Comparison of ENCODE assay signal across 26 cellular contexts in genomic region chr2:241776336-241777166, GRCh38. TPM values are rescaled to one million over a fixed set of nuclear protein-coding genes. Genes with fewer than 3 reads are reported as not detected.
DNase-seq lines count a peak whose midpoint lies in the region; ATAC-seq, FAIRE-seq and TF ChIP-seq lines count a peak whose summit lies in the region.
"Had no signal": no experiment of that assay in that cellular context is flagged by ENCODE, and none has a peak within 500 bp of the region (broad histone marks: within the 10 kb centered on the region; RNA-seq: fewer than 3 reads in every experiment).

Gene GAL3ST2, plus strand, starts transcription at chr2:241776822. Its CDS starts 134 bp downstream, at chr2:241776956.

- peaks cover 3% of the 10 kb centered on the region for H3K27me3 Mint-ChIP-seq in activated CD4-positive, alpha-beta memory T cell treated with anti-CD3 and anti-CD28 coated beads, Interleukin-2, amount 10 ng/mL, durations not matched to agents 7 days and 5 days
- H3K27me3 Mint-ChIP-seq in activated CD4-positive, alpha-beta memory T cell treated with anti-CD3 and anti-CD28 coated beads for 36 hours, result no peaks in the 10 kb centered on the region
- H3K27me3 Mint-ChIP-seq: effector memory CD8-positive, alpha-beta T cell; IgD-negative memory B cell had no signal

- CTCF ChIA-PET in activated CD4-positive, alpha-beta memory T cell treated with anti-CD3 and anti-CD28 coated beads, Interleukin-2, amount 10 ng/mL, durations not matched to agents 7 days and 5 days (lab: Charles Lee), result interaction anchor here (0.8 kb wide), 1 partner anchor 102 kb away, joined by 3 read pairs; no protein-coding TSS in a partner anchor
- CTCF ChIA-PET in activated CD4-positive, alpha-beta memory T cell treated with anti-CD3 and anti-CD28 coated beads for 36 hours (lab: Charles Lee), result no interaction called here

- ATAC-seq in GM18867 (IDR thresholded peaks at IDR 0.05; ENCODE audit: unreplicated experiment), result no peak
- ATAC-seq: effector memory CD8-positive, alpha-beta T cell; stimulated activated naive B cell treated with anti-CD40 and anti-IgM and Interleukin-4, amounts not matched to agents 10 μg/mL and 1 μg/mL and 100 μg/mL, for 72 hours had no signal

- no peak for FAIRE-seq in frontal cortex (lab: Jason Lieb, UNC)
- FAIRE-seq: A204.1, GM18507, kidney had no signal

- no peak for TF ChIP-seq CTCF in GM20000 (IDR thresholded peaks at IDR 0.05; ENCODE audit: extremely low read depth, missing control alignments)
- TF ChIP-seq CTCF in foreskin fibroblast (IDR thresholded peaks at IDR 0.05; ENCODE audit: low read depth, low read length), result no peak

- peaks cover 2% of the 10 kb centered on the region for H3K27me3 ChIP-seq in rectal smooth muscle tissue (ENCODE audit: control insufficient read depth, insufficient read depth, low read length)
- H3K27me3 ChIP-seq: hepatocyte had no signal

- peaks cover 9% of the 10 kb centered on the region for H3K4me1 Mint-ChIP-seq in activated CD4-positive, alpha-beta memory T cell treated with anti-CD3 and anti-CD28 coated beads, Interleukin-2, amount 10 ng/mL, durations not matched to agents 7 days and 5 days
- H3K4me1 Mint-ChIP-seq in activated CD4-positive, alpha-beta memory T cell treated with anti-CD3 and anti-CD28 coated beads for 36 hours (ENCODE audit: low read depth), result peaks cover 6% of the 10 kb centered on the region

- H3K4me3 Mint-ChIP-seq in activated CD4-positive, alpha-beta memory T cell treated with anti-CD3 and anti-CD28 coated beads, Interleukin-2, amount 10 ng/mL, durations not matched to agents 7 days and 5 days, result no peak within 1 kb of the TSS
- no peak within 1 kb of the TSS for H3K4me3 Mint-ChIP-seq in activated CD4-positive, alpha-beta memory T cell treated with anti-CD3 and anti-CD28 coated beads for 36 hours
- H3K4me3 Mint-ChIP-seq: CD14-positive monocyte; effector memory CD8-positive, alpha-beta T cell; IgD-negative memory B cell; mesothelial cell of epicardium; neural crest cell; stimulated activated naive B cell treated with anti-CD40 and anti-IgM and Interleukin-4, amounts not matched to agents 10 μg/mL and 1 μg/mL and 100 μg/mL, for 72 hours had no signal

- POLR2A ChIA-PET in activated CD4-positive, alpha-beta memory T cell treated with anti-CD3 and anti-CD28 coated beads, Interleukin-2, amount 10 ng/mL, durations not matched to agents 7 days and 5 days (lab: Charles Lee), result interaction anchor here (1.2 kb wide), 1 partner anchor 13 kb away, joined by 3 read pairs; no protein-coding TSS in a partner anchor
- POLR2A ChIA-PET in activated CD4-positive, alpha-beta memory T cell treated with anti-CD3 and anti-CD28 coated beads for 36 hours (lab: Charles Lee), result no interaction called here

- no peaks in the 10 kb centered on the region for H3K36me3 ChIP-seq in rectal smooth muscle tissue (ENCODE audit: control insufficient read depth, insufficient read depth, low read length)
- H3K36me3 ChIP-seq: SJCRH30, tibial artery had no signal

- no peaks in the 10 kb centered on the region for H3K4me1 ChIP-seq in rectal smooth muscle tissue (ENCODE audit: control insufficient read depth, insufficient read depth, low read length)

- H3K27ac Mint-ChIP-seq in activated CD4-positive, alpha-beta memory T cell treated with anti-CD3 and anti-CD28 coated beads, Interleukin-2, amount 10 ng/mL, durations not matched to agents 7 days and 5 days, result no peak within 1 kb of the TSS
- no peak within 1 kb of the TSS for H3K27ac Mint-ChIP-seq in activated CD4-positive, alpha-beta memory T cell treated with anti-CD3 and anti-CD28 coated beads for 36 hours
- H3K27ac Mint-ChIP-seq: IgD-negative memory B cell had no signal

- intact Hi-C loops in activated CD4-positive, alpha-beta memory T cell treated with anti-CD3 and anti-CD28 coated beads for 36 hours (cut with micrococcal nuclease), result no loop called here

- H3K27ac ChIP-seq in rectal smooth muscle tissue (ENCODE audit: low read depth, low read length), result no peak within 1 kb of the TSS
- H3K27ac ChIP-seq: hepatocyte, SJCRH30, tibial artery had no signal

- H3K4me3 ChIP-seq in rectal smooth muscle tissue (ENCODE audit: low read length) (peak within 1 kb of the TSS; percentile 55), foreskin fibroblast (ENCODE audit: low read depth in 1 of 2, low read length in 2 of 2) (no peak within 1 kb of the TSS)
- H3K4me3 ChIP-seq: hepatocyte, SJCRH30, tibial artery had no signal

- H3K36me3 Mint-ChIP-seq in activated CD4-positive, alpha-beta memory T cell treated with anti-CD3 and anti-CD28 coated beads, Interleukin-2, amount 10 ng/mL, durations not matched to agents 7 days and 5 days (ENCODE audit: low read depth), result no peaks in the 10 kb centered on the region
- peaks cover 4% of the 10 kb centered on the region for H3K36me3 Mint-ChIP-seq in activated CD4-positive, alpha-beta memory T cell treated with anti-CD3 and anti-CD28 coated beads for 36 hours
- H3K36me3 Mint-ChIP-seq: CD14-positive monocyte, IgD-negative memory B cell had no signal

- H3K9me3 Mint-ChIP-seq in activated CD4-positive, alpha-beta memory T cell treated with anti-CD3 and anti-CD28 coated beads, Interleukin-2, amount 10 ng/mL, durations not matched to agents 7 days and 5 days, result peaks cover 11% of the 10 kb centered on the region
- H3K9me3 Mint-ChIP-seq in activated CD4-positive, alpha-beta memory T cell treated with anti-CD3 and anti-CD28 coated beads for 36 hours, result peaks cover 10% of the 10 kb centered on the region
- H3K9me3 Mint-ChIP-seq: effector memory CD8-positive, alpha-beta T cell; stimulated activated naive B cell treated with anti-CD40 and anti-IgM and Interleukin-4, amounts not matched to agents 10 μg/mL and 1 μg/mL and 100 μg/mL, for 72 hours had no signal

- peak; percentile 11 for DNase-seq in activated CD4-positive, alpha-beta memory T cell treated with anti-CD3 and anti-CD28 coated beads, Interleukin-2, amount 10 ng/mL, durations not matched to agents 7 days and 5 days
- DNase-seq in activated CD4-positive, alpha-beta memory T cell treated with anti-CD3 and anti-CD28 coated beads for 36 hours, result no peak
- DNase-seq in GM20000 (ENCODE audit: low spot score) (peak; percentile 17), frontal cortex (ENCODE audit: low spot score in 2 of 2) (peak; percentile 8 to 16), NCI-H1417 (lab: John Stamatoyannopoulos, UW) (no peak), foreskin fibroblast (no peak)
- DNase-seq: activated naive CD4-positive, alpha-beta T cell treated with Interleukin-2 at 50 U/mL for 16 hours; effector memory CD8-positive, alpha-beta T cell; GOT3; kidney; NCI-H2081 treated with DMSO at 0.1 percent for 48 hours; NCI-H510A treated with DMSO at 0.1 percent for 48 hours; SJCRH30; stimulated activated CD4-positive, alpha-beta T cell treated with anti-CD3 and anti-CD28 coated beads, Interleukin-15, amount 100 ng/mL, for 24 hours; stimulated activated naive B cell treated with anti-CD40 and anti-IgM and Interleukin-4, amounts not matched to agents 10 μg/mL and 1 μg/mL and 100 μg/mL, for 72 hours had no signal

- no peak within 1 kb of the TSS for H3K9ac ChIP-seq in rectal smooth muscle tissue (ENCODE audit: low read length)

RNA-seq across cellular contexts. Expression of gene GAL3ST2, which starts in this region (rescaled TPM):
- under 1 TPM; 0.23 to 0.58 TPM for total RNA-seq in activated CD4-positive, alpha-beta memory T cell treated with anti-CD3 and anti-CD28 coated beads, Interleukin-2, amount 10 ng/mL, durations not matched to agents 7 days and 5 days
- total RNA-seq in activated CD4-positive, alpha-beta memory T cell treated with anti-CD3 and anti-CD28 coated beads for 36 hours, result under 1 TPM; 0.65 to 0.93 TPM
- total RNA-seq in frontal cortex, result 0.41 TPM
- total RNA-seq: aorta, SJCRH30 had no signal

Comparison
In these comparisons a context has a peak if more than half of its experiments do, and no peak if none do; other contexts are left out.
1. Peak in DNase-seq in activated CD4-positive, alpha-beta memory T cell treated with anti-CD3 and anti-CD28 coated beads, Interleukin-2, amount 10 ng/mL, durations not matched to agents 7 days and 5 days; RNA of the gene not detected or under 1 TPM.
2. Peak in DNase-seq in frontal cortex; RNA of the gene not detected or under 1 TPM.